ENCODE assay signal across 10 cellular contexts in genomic region chr9:17856995-17857394, GRCh38.
"Had no signal": no experiment of that assay in that cellular context is flagged by ENCODE, and none has a peak within 500 bp of the region (broad histone marks: within the 10 kb centered on the region; RNA-seq: fewer than 3 reads in every experiment).

No MANE protein-coding gene starts in this region.

- H3K4me1 ChIP-seq: HAP-1 had no signal

- DNase-seq: GM23248, GOT3, H7, H9, HCEC 1CT, HFFc6 had no signal

- H3K9ac ChIP-seq: GM23248 had no signal

- FAIRE-seq: H54 had no signal

- H3K4me3 ChIP-seq: GM23248, GM23338, HAP-1 had no signal

- H3K4me2 ChIP-seq: GM23338 had no signal

- H3K27ac ChIP-seq: GM23248 had no signal

- H2AFZ ChIP-seq: GM23248, GM23338 had no signal

- H3K9me3 ChIP-seq: HAP-1 had no signal

- ATAC-seq: GM23338, HCT116 had no signal

- H3K36me3 ChIP-seq: HAP-1 had no signal
